In the genomic region with DNA sequence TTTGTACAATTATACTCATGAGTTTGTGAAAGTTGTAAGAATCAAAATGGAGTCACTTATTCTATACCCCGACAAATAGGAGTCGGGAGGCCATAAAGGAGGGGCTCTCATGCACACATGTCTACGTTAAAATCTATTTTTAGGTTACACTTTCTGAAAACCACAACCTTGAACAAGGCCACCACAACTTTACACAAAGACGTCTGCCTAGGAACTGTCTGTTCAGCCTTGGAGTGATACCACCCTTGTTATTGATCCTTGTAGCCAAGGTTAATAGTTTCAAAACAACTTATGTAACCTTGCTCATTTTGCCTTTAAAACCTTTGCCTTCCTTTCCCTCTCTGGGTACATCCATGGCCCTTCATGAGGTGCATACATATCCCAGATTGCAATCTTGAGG, we compare ENCODE assay signal across 1 cellular context.
TF ChIP-seq lines count a peak whose summit lies in the region.

No MANE protein-coding gene starts in this region.

TF ChIP-seq in SK-N-SH, 30 proteins besides CTCF, POLR2A, EP300 and RAD21:
- TF ChIP-seq PBX3 (IDR thresholded peaks at IDR 0.05) (no peak), CHD2 (IDR thresholded peaks at IDR 0.05; ENCODE audit: low read length, partially characterized antibody) (no peak), NFIC (IDR thresholded peaks at IDR 0.05; ENCODE audit: borderline replicate concordance) (no peak), GABPA (IDR thresholded peaks at IDR 0.05; ENCODE audit: low read depth) (no peak), GATA2 (CRISPR knock-in tag; IDR thresholded peaks at IDR 0.05) (no peak), RFX5 (IDR thresholded peaks at IDR 0.05; ENCODE audit: low read length) (no peak), SIN3A (IDR thresholded peaks at IDR 0.05; ENCODE audit: borderline replicate concordance, low read depth, low read length) (no peak), ELF1 (IDR thresholded peaks at IDR 0.05) (no peak), JUND (IDR thresholded peaks at IDR 0.05) (no peak), POLR2AphosphoS5 (IDR thresholded peaks at IDR 0.05; ENCODE audit: low read depth, low read length) (no peak)
- TF ChIP-seq, protein P1, sequence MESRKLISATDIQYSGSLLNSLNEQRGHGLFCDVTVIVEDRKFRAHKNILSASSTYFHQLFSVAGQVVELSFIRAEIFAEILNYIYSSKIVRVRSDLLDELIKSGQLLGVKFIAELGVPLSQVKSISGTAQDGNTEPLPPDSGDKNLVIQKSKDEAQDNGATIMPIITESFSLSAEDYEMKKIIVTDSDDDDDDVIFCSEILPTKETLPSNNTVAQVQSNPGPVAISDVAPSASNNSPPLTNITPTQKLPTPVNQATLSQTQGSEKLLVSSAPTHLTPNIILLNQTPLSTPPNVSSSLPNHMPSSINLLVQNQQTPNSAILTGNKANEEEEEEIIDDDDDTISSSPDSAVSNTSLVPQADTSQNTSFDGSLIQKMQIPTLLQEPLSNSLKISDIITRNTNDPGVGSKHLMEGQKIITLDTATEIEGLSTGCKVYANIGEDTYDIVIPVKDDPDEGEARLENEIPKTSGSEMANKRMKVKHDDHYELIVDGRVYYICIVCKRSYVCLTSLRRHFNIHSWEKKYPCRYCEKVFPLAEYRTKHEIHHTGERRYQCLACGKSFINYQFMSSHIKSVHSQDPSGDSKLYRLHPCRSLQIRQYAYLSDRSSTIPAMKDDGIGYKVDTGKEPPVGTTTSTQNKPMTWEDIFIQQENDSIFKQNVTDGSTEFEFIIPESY (IDR thresholded peaks at IDR 0.05; ENCODE audit: borderline replicate concordance, low read depth), result no peak
- TF ChIP-seq, protein P2, sequence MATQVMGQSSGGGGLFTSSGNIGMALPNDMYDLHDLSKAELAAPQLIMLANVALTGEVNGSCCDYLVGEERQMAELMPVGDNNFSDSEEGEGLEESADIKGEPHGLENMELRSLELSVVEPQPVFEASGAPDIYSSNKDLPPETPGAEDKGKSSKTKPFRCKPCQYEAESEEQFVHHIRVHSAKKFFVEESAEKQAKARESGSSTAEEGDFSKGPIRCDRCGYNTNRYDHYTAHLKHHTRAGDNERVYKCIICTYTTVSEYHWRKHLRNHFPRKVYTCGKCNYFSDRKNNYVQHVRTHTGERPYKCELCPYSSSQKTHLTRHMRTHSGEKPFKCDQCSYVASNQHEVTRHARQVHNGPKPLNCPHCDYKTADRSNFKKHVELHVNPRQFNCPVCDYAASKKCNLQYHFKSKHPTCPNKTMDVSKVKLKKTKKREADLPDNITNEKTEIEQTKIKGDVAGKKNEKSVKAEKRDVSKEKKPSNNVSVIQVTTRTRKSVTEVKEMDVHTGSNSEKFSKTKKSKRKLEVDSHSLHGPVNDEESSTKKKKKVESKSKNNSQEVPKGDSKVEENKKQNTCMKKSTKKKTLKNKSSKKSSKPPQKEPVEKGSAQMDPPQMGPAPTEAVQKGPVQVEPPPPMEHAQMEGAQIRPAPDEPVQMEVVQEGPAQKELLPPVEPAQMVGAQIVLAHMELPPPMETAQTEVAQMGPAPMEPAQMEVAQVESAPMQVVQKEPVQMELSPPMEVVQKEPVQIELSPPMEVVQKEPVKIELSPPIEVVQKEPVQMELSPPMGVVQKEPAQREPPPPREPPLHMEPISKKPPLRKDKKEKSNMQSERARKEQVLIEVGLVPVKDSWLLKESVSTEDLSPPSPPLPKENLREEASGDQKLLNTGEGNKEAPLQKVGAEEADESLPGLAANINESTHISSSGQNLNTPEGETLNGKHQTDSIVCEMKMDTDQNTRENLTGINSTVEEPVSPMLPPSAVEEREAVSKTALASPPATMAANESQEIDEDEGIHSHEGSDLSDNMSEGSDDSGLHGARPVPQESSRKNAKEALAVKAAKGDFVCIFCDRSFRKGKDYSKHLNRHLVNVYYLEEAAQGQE (IDR thresholded peaks at IDR 0.05; ENCODE audit: low read depth, low read length), result no peak
